Comparison of ENCODE assay signal across 9 cellular contexts in genomic region chr2:178514664-178515063, GRCh38. TPM values are rescaled to one million over a fixed set of nuclear protein-coding genes. Genes with fewer than 3 reads are reported as not detected.
A peak's percentile ranks its signal among the peaks of the same experiment; 100 is the strongest.
DNase-seq lines count a peak whose midpoint lies in the region; ATAC-seq, FAIRE-seq and TF ChIP-seq lines count a peak whose summit lies in the region.
"Had no signal": no experiment of that assay in that cellular context is flagged by ENCODE, and none has a peak within 500 bp of the region (broad histone marks: within the 10 kb centered on the region; RNA-seq: fewer than 3 reads in every experiment).

No MANE protein-coding gene starts in this region.

- no peak for TF ChIP-seq POLR2A in ovary (IDR thresholded peaks at IDR 0.05)
- TF ChIP-seq POLR2A in gastrocnemius medialis (IDR thresholded peaks at IDR 0.05): no peak

- H4K20me1 ChIP-seq in PC-3 (ENCODE audit: low read length): no peaks in the 10 kb centered on the region

- in situ Hi-C loops in gastrocnemius medialis (cut with MboI; ENCODE audit: low sequenced_read_pairs in 4 of 4): no loop called here

- H2AFZ ChIP-seq in PC-3 (ENCODE audit: low read length): no peak overlapping the region

- no peaks in the 10 kb centered on the region for H3K36me3 ChIP-seq in PC-3 (ENCODE audit: low read depth, low read length)
- peaks cover 1% of the 10 kb centered on the region for H3K36me3 ChIP-seq in bronchial epithelial cell (ENCODE audit: control insufficient read depth, insufficient read depth, low read length)
- H3K36me3 ChIP-seq in ovary: no peaks in the 10 kb centered on the region
- H3K36me3 ChIP-seq in gastrocnemius medialis: peaks cover 0 to 2% of the 10 kb centered on the region in 2 donors

- CTCF ChIA-PET in PC-3 (lab: Charles Lee): no interaction called here

- no peak for TF ChIP-seq EP300 in ovary (IDR thresholded peaks at IDR 0.05)

- ATAC-seq in GM19463 (IDR thresholded peaks at IDR 0.05; ENCODE audit: unreplicated experiment): peak; percentile 88
- peak; percentile 86 for ATAC-seq in PC-3
- no peak for ATAC-seq in gastrocnemius medialis
- no peak for ATAC-seq in HG02973 (IDR thresholded peaks at IDR 0.05; ENCODE audit: unreplicated experiment)

- WGBS in ovary, 3 donors: 93 to 98% (median 97%) methylated on average over 2 of the region's 2 CpGs

- no peak overlapping the region for H3K9ac ChIP-seq in PC-3 (ENCODE audit: low read length)

- H3K27me3 ChIP-seq in PC-3 (ENCODE audit: low read length): no peaks in the 10 kb centered on the region
- H3K27me3 ChIP-seq in bronchial epithelial cell (ENCODE audit: control insufficient read depth, insufficient read depth, low read length): no peaks in the 10 kb centered on the region
- H3K27me3 ChIP-seq in ovary: no peaks in the 10 kb centered on the region
- no peaks in the 10 kb centered on the region for H3K27me3 ChIP-seq in gastrocnemius medialis

- peaks cover 5% of the 10 kb centered on the region for H3F3A ChIP-seq in PC-3 (ENCODE audit: low read length, unreplicated experiment)

- DNase-seq in AG08395 (ENCODE audit: low spot score) (peak; percentile 54), PC-3 (peak; percentile 92), bronchial epithelial cell (ENCODE audit: low read depth) (peak; percentile 91), ovary (no peak), NCI-H187 treated with DMSO at 0.1 percent for 48 hours (lab: John Stamatoyannopoulos, UW) (no peak), gastrocnemius medialis (no peak)

- H3K27ac ChIP-seq in PC-3 (ENCODE audit: low read length) (peak overlapping the region; percentile 47), ovary (no peak overlapping the region), gastrocnemius medialis (no peak overlapping the region)

- no peak for TF ChIP-seq CTCF in PC-3 (conservative IDR thresholded peaks at IDR 0.05; ENCODE audit: low read depth, low read length)
- no peak for TF ChIP-seq CTCF in bronchial epithelial cell (IDR thresholded peaks at IDR 0.05; ENCODE audit: insufficient read depth, low read length, severe bottlenecking)
- TF ChIP-seq CTCF in ovary (IDR thresholded peaks at IDR 0.05): no peak
- no peak for TF ChIP-seq CTCF in gastrocnemius medialis (IDR thresholded peaks at IDR 0.05 in 4 of 5, conservative IDR thresholded peaks at IDR 0.05 in 1 of 5)

- intact Hi-C loops in PC-3 (cut with micrococcal nuclease): loop anchor here (2.0 kb wide), 1 partner anchor 34 kb away; the partner anchor contains the start of gene PLEKHA3
- intact Hi-C loops in ovary (cut with DNase I): no loop called here
- intact Hi-C loops in gastrocnemius medialis (cut with DNase I; ENCODE audit: low total_unique reads): no loop called here

- H3K4me2 ChIP-seq in PC-3 (ENCODE audit: low read length): peak overlapping the region; percentile 47

- H3K4me1 ChIP-seq in PC-3 (ENCODE audit: insufficient read depth, low read length) (peaks cover 37% of the 10 kb centered on the region), ovary (ENCODE audit: insufficient read depth) (no peaks in the 10 kb centered on the region), gastrocnemius medialis (no peaks in the 10 kb centered on the region)

- no peaks in the 10 kb centered on the region for H3K79me2 ChIP-seq in PC-3 (ENCODE audit: low read length)

- H3K9me2 ChIP-seq in PC-3 (replicated peaks; ENCODE audit: low read length): no peaks in the 10 kb centered on the region

- H3K9me3 ChIP-seq in PC-3 (ENCODE audit: low read length) (no peaks in the 10 kb centered on the region), ovary (no peaks in the 10 kb centered on the region), gastrocnemius medialis (no peaks in the 10 kb centered on the region)

- H3K4me3 ChIP-seq in PC-3 (ENCODE audit: low read length) (no peak overlapping the region), bronchial epithelial cell (ENCODE audit: low read depth, low read length) (no peak overlapping the region), ovary (no peak overlapping the region), gastrocnemius medialis (no peak overlapping the region)

- BruUV-seq in PC-3 (replicated peaks; lab: Mats Ljungman, UMichigan): no TSS peak

- POLR2A ChIA-PET in PC-3 (lab: Charles Lee; ENCODE audit: unreplicated experiment): interaction anchor here (0.6 kb wide), 2 partner anchors 17 to 22 kb away, joined by 3 to 11 read pairs; no protein-coding TSS in a partner anchor

- FAIRE-seq in bronchial epithelial cell (lab: Jason Lieb, UNC): no peak
- FAIRE-seq: D721Med had no signal

RNA-seq across cellular contexts. Expression of gene PLEKHA3, which starts 34.4 kb away (rescaled TPM):
- total RNA-seq in PC-3 (2014; rRNA removed) (16.4 and 16.7 TPM in 2 replicates), bronchial epithelial cell (4.7 and 5.5 TPM in 2 replicates), ovary (10 to 100 TPM in 6 of 7 donors, 1 to 10 TPM in 1; 8.6 to 40.6 (median 33.1) TPM), gastrocnemius medialis (10 to 100 TPM in 3 of 4 donors, 1 to 10 TPM in 1; 7.1 to 20.5 (median 11.6) TPM)
- polyA plus RNA-seq in ovary: 10 to 100 TPM in 1 of 2 donors, 1 to 10 TPM in 1; 4.4 to 24.6 TPM

RNA-seq across cellular contexts. Expression of gene FKBP7, which starts 36.3 kb away (rescaled TPM):
- total RNA-seq in PC-3 (2014; rRNA removed) (3.7 and 4.2 TPM in 2 replicates), bronchial epithelial cell (0.64 and 1.3 TPM in 2 replicates), ovary (10 to 100 TPM; 31.6 to 69.4 (median 43.3) TPM), gastrocnemius medialis (1 to 10 TPM; 1.4 to 5.0 (median 3.3) TPM)
- polyA plus RNA-seq in ovary: 10 to 100 TPM; 57.4 to 79.2 TPM

Comparison
In these comparisons a context has a peak if more than half of its experiments do, and no peak if none do; other contexts are left out.
1. DNase-seq: peak in AG08395 (single experiment), PC-3 (single experiment) and bronchial epithelial cell (single experiment); none in ovary (0 of 5), NCI-H187 treated with DMSO at 0.1 percent for 48 hours (single experiment) and gastrocnemius medialis (0 of 2).
2. ATAC-seq: peak in GM19463 (single experiment) and PC-3 (single experiment); none in gastrocnemius medialis (0 of 2) and HG02973 (single experiment).